In genomic region chr7:2409745-2410414, GRCh38 we compare ENCODE assay signal across 11 cellular contexts. TPM values are rescaled to one million over a fixed set of nuclear protein-coding genes. Genes with fewer than 3 reads are reported as not detected.
A peak's percentile ranks its signal among the peaks of the same experiment; 100 is the strongest.
DNase-seq lines count a peak whose midpoint lies in the region; ATAC-seq and TF ChIP-seq lines count a peak whose summit lies in the region.
"Had no signal": no experiment of that assay in that cellular context is flagged by ENCODE, and none has a peak within 500 bp of the region (broad histone marks: within the 10 kb centered on the region; RNA-seq: fewer than 3 reads in every experiment).

No MANE protein-coding gene starts in this region.

- H3K27ac ChIP-seq in CD4-positive, alpha-beta memory T cell (ENCODE audit: low read depth, low read length) = peak overlapping the region; percentile 33

- no peaks in the 10 kb centered on the region for H3K27me3 Mint-ChIP-seq in CD4-positive, alpha-beta memory T cell
- H3K27me3 Mint-ChIP-seq in nephron (ENCODE audit: low read depth) = no peaks in the 10 kb centered on the region

- peak overlapping the region; percentile 21 to 84 (median 72) for H3K4me3 Mint-ChIP-seq in CD4-positive, alpha-beta memory T cell
- peak overlapping the region in 2 of 3 experiments; percentile 4 to 40 for H3K4me3 Mint-ChIP-seq in nephron

- peak overlapping the region; percentile 83 to 96 (median 92) for H3K27ac Mint-ChIP-seq in CD4-positive, alpha-beta memory T cell
- H3K27ac Mint-ChIP-seq in nephron = peak overlapping the region; percentile 32 to 53 (median 43)

- H3K4me1 ChIP-seq in CD4-positive, alpha-beta memory T cell (ENCODE audit: insufficient read depth, low read length) = peaks cover 78% of the 10 kb centered on the region

- intact Hi-C loops in CD4-positive, alpha-beta memory T cell (cut with micrococcal nuclease) = no loop called here

- POLR2A ChIA-PET in CD4-positive, alpha-beta memory T cell (lab: Charles Lee; ENCODE audit: partially characterized antibody) = no interaction called here

- no peaks in the 10 kb centered on the region for H3K27me3 ChIP-seq in CD4-positive, alpha-beta memory T cell (ENCODE audit: insufficient read depth, low read length)

- H3K4me1 Mint-ChIP-seq in CD4-positive, alpha-beta memory T cell = peaks cover 56 to 91% (median 68%) of the 10 kb centered on the region in 4 donors
- peaks cover 62% of the 10 kb centered on the region for H3K4me1 Mint-ChIP-seq in nephron

- ATAC-seq in GM19324 (IDR thresholded peaks at IDR 0.05; ENCODE audit: low FRiP score, unreplicated experiment) = no peak

- CTCF ChIA-PET in CD4-positive, alpha-beta memory T cell (lab: Charles Lee; ENCODE audit: partially characterized antibody) = interaction anchor here (1.0 kb wide), 1 partner anchor 21 kb away, joined by 5 read pairs; no protein-coding TSS in a partner anchor

- H3K36me3 ChIP-seq in CD4-positive, alpha-beta memory T cell (ENCODE audit: insufficient read depth, low read length) = no peaks in the 10 kb centered on the region

- H3K9me3 Mint-ChIP-seq in CD4-positive, alpha-beta memory T cell = no peaks in the 10 kb centered on the region
- no peaks in the 10 kb centered on the region for H3K9me3 Mint-ChIP-seq in nephron

- H3K9me3 ChIP-seq in CD4-positive, alpha-beta memory T cell (ENCODE audit: control insufficient read depth in 1 of 2, low read length in 2 of 2) = no peaks in the 10 kb centered on the region

- no peak overlapping the region for H3K4me3 ChIP-seq in CD4-positive, alpha-beta memory T cell (ENCODE audit: low read length in 2 of 2)

- H3K36me3 Mint-ChIP-seq in CD4-positive, alpha-beta memory T cell = peaks cover 0 to 7% of the 10 kb centered on the region in 2 donors
- H3K36me3 Mint-ChIP-seq in nephron (ENCODE audit: low read depth) = no peaks in the 10 kb centered on the region

- DNase-seq in CD4-positive, alpha-beta memory T cell = peak in 2 of 5 donors; percentile 17 to 68
- DNase-seq in KG1 (lab: John Stamatoyannopoulos, UW) = peak; percentile 30
- DNase-seq in dermis blood vessel endothelial cell = peak; percentile 74
- DNase-seq in stimulated activated CD4-positive, alpha-beta T cell treated with anti-CD3 and anti-CD28 coated beads, Interleukin-2, amount 100 ng/mL, for 24 hours = no peak
- no peak for DNase-seq in T-helper 9 cell
- DNase-seq in cerebellum (ENCODE audit: low spot score) = no peak
- DNase-seq: activated naive CD4-positive, alpha-beta T cell treated with anti-CD3 and anti-CD28 coated beads, Interleukin-2, amount 50 U/mL, for 16 hours; DND-41; stimulated activated CD8-positive, alpha-beta memory T cell treated with anti-CD3 and anti-CD28 coated beads, Interleukin-4, amount 100 ng/mL, for 48 hours had no signal

- TF ChIP-seq CTCF in nephron (IDR thresholded peaks at IDR 0.05; ENCODE audit: unreplicated experiment in 3 of 3) = no peak

RNA-seq across cellular contexts. Expression of gene CHST12, which starts 6.5 kb away (rescaled TPM):
- 10 to 100 TPM; 29.5 to 30.7 TPM for total RNA-seq in CD4-positive, alpha-beta memory T cell
- polyA plus RNA-seq in CD4-positive, alpha-beta memory T cell = 10 to 100 TPM; 11.6 to 22.5 TPM
- total RNA-seq in dermis blood vessel endothelial cell = 6.8 and 21.5 TPM in 2 replicates
- 5.4 TPM for total RNA-seq in cerebellum

RNA-seq across cellular contexts. Expression of gene EIF3B, which starts 55.3 kb away (rescaled TPM):
- total RNA-seq in CD4-positive, alpha-beta memory T cell = 100 to 1,000 TPM; 126 to 138 TPM
- 100 to 1,000 TPM in 1 of 2 donors, 10 to 100 TPM in 1; 78.7 to 135 TPM for polyA plus RNA-seq in CD4-positive, alpha-beta memory T cell
- total RNA-seq in dermis blood vessel endothelial cell = 250 and 320 TPM in 2 replicates
- total RNA-seq in cerebellum = 57.8 TPM

Comparison
In these comparisons a context has a peak if more than half of its experiments do, and no peak if none do; other contexts are left out.
1. DNase-seq: peak in KG1 (single experiment) and dermis blood vessel endothelial cell (single experiment); none in stimulated activated CD4-positive, alpha-beta T cell treated with anti-CD3 and anti-CD28 coated beads, Interleukin-2, amount 100 ng/mL, for 24 hours (0 of 2), T-helper 9 cell (single experiment) and cerebellum (single experiment).